Comparison of ENCODE assay signal across 1 cellular context in the genomic region with DNA sequence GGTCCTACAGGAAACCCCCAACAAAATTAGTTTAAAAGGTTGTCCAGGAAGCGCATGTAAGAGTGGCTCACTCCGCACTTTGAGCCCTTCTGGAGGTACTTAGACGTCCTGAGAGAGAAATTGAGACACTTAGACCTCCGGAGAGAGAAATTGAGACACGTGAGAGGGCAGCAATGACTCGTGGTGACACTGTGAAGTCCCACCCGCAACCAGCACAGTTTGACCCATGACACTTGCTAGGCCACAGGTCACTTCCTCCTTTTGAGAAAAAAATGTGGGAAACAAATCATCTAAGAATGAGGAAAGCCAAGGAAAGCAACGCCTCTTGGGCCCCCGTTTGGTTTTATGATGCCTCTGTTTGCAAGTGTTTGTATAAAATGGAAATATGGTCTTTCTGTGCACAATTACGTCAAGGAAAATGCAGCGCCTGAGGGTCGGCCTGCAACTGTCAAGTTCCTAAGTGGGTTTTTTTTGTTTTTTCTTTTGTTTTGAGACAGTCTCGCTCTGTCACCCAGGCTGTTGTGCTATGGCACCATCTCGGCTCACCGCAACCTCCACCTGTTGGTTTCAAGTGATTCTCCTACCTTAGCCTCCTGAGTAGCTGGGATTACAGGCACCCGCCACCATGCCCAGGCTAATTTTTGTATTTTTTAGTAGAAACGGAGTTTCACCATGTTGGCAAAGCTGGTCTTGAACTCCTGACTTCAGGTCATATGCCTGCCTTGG.
TF ChIP-seq lines count a peak whose summit lies in the region.

No MANE protein-coding gene starts in this region.

TF ChIP-seq in GM12878, 131 proteins besides CTCF, POLR2A, EP300 and RAD21:
- TF ChIP-seq SPI1 (IDR thresholded peaks at IDR 0.05; ENCODE audit: borderline replicate concordance, insufficient read depth, low read depth, low read length) (0 out of 2 replicates have a peak, but pooled peaks have one; percentile 3), HDGF (IDR thresholded peaks at IDR 0.05) (no peak)
TF ChIP-seq in GM12878: peak in this region for 1.
